ENCODE assay signal across 10 cellular contexts in genomic region chr7:112448891-112449290, GRCh38. TPM values are rescaled to one million over a fixed set of nuclear protein-coding genes. Genes with fewer than 3 reads are reported as not detected.
DNase-seq lines count a peak whose midpoint lies in the region; ATAC-seq and TF ChIP-seq lines count a peak whose summit lies in the region.
"Had no signal": no experiment of that assay in that cellular context is flagged by ENCODE, and none has a peak within 500 bp of the region (broad histone marks: within the 10 kb centered on the region; RNA-seq: fewer than 3 reads in every experiment).

No MANE protein-coding gene starts in this region.

- no peaks in the 10 kb centered on the region for H3K27me3 Mint-ChIP-seq in CD4-positive, CD25-positive, alpha-beta regulatory T cell
- no peaks in the 10 kb centered on the region for H3K27me3 Mint-ChIP-seq in chondrocyte (ENCODE audit: low read depth)

- H3K36me3 Mint-ChIP-seq in CD4-positive, CD25-positive, alpha-beta regulatory T cell, result no peaks in the 10 kb centered on the region
- peaks cover 1% of the 10 kb centered on the region for H3K36me3 Mint-ChIP-seq in chondrocyte (ENCODE audit: low read depth)

- H3K4me3 ChIP-seq in CD4-positive, CD25-positive, alpha-beta regulatory T cell (ENCODE audit: low read depth, low read length), result no peak overlapping the region
- H3K4me3 ChIP-seq in neutrophil (ENCODE audit: low read depth in 1 of 2, low read length in 1 of 2), result peak overlapping the region; percentile 94 to 96

- H3K27ac Mint-ChIP-seq in CD4-positive, CD25-positive, alpha-beta regulatory T cell, result peak overlapping the region; percentile 99 to 100 (median 100)
- H3K27ac Mint-ChIP-seq in chondrocyte (ENCODE audit: unreplicated experiment), result peak overlapping the region; percentile 100

- no peak for ATAC-seq in CD4-positive, CD25-positive, alpha-beta regulatory T cell (ENCODE audit: low read depth in 2 of 2)
- no peak for ATAC-seq in HG02678 (IDR thresholded peaks at IDR 0.05; ENCODE audit: unreplicated experiment)
- ATAC-seq: right cardiac atrium had no signal

- H3K4me3 Mint-ChIP-seq in CD4-positive, CD25-positive, alpha-beta regulatory T cell, result peak overlapping the region in 3 of 4 donors; percentile 7 to 96 (median 76)
- no peak overlapping the region for H3K4me3 Mint-ChIP-seq in chondrocyte (ENCODE audit: unreplicated experiment)

- DNase-seq in CD4-positive, CD25-positive, alpha-beta regulatory T cell, result no peak
- DNase-seq in LoVo (ENCODE audit: low spot score) (peak; percentile 50), chondrocyte (ENCODE audit: low spot score) (no peak), NCI-H2227 treated with DMSO at 0.1 percent for 48 hours (lab: John Stamatoyannopoulos, UW) (no peak), NCI-H2081 (lab: John Stamatoyannopoulos, UW) (no peak), NCI-H774 (lab: John Stamatoyannopoulos, UW) (no peak)
- DNase-seq: NCI-H446 treated with DMSO at 0.1 percent for 48 hours, right cardiac atrium had no signal

- H3K27me3 ChIP-seq in CD4-positive, CD25-positive, alpha-beta regulatory T cell (ENCODE audit: control insufficient read depth, insufficient read depth, low read length), result no peaks in the 10 kb centered on the region
- no peaks in the 10 kb centered on the region for H3K27me3 ChIP-seq in neutrophil

- H3K9me3 Mint-ChIP-seq in CD4-positive, CD25-positive, alpha-beta regulatory T cell, result no peaks in the 10 kb centered on the region
- H3K9me3 Mint-ChIP-seq in chondrocyte (ENCODE audit: low read depth), result no peaks in the 10 kb centered on the region

- no peaks in the 10 kb centered on the region for H3K36me3 ChIP-seq in CD4-positive, CD25-positive, alpha-beta regulatory T cell (ENCODE audit: control insufficient read depth, insufficient read depth, low read length)
- peaks cover under 1% of the 10 kb centered on the region for H3K36me3 ChIP-seq in neutrophil

- no peaks in the 10 kb centered on the region for H3K9me3 ChIP-seq in CD4-positive, CD25-positive, alpha-beta regulatory T cell (ENCODE audit: control insufficient read depth in 2 of 2, low read length in 2 of 2)
- no peaks in the 10 kb centered on the region for H3K9me3 ChIP-seq in neutrophil

- no peak for TF ChIP-seq CTCF in chondrocyte (IDR thresholded peaks at IDR 0.05)
- no peak for TF ChIP-seq CTCF in neutrophil (IDR thresholded peaks at IDR 0.05)

- peaks cover 30% of the 10 kb centered on the region for H3K4me1 ChIP-seq in CD4-positive, CD25-positive, alpha-beta regulatory T cell (ENCODE audit: control insufficient read depth, insufficient read depth, low read length, poor library complexity, severe bottlenecking)
- peaks cover 79 to 87% of the 10 kb centered on the region in 2 experiments for H3K4me1 ChIP-seq in neutrophil (ENCODE audit: control insufficient read depth in 1 of 2, insufficient read depth in 1 of 2, low read depth in 1 of 2, low read length in 1 of 2)

- peaks cover 10 to 47% (median 39%) of the 10 kb centered on the region in 4 donors for H3K4me1 Mint-ChIP-seq in CD4-positive, CD25-positive, alpha-beta regulatory T cell
- peaks cover 32% of the 10 kb centered on the region for H3K4me1 Mint-ChIP-seq in chondrocyte (ENCODE audit: low read depth)

- no peak overlapping the region for H3K27ac ChIP-seq in CD4-positive, CD25-positive, alpha-beta regulatory T cell (ENCODE audit: insufficient read depth, low read length, poor library complexity, severe bottlenecking)
- H3K27ac ChIP-seq in neutrophil, result peak overlapping the region; percentile 93

RNA-seq across cellular contexts. Expression of gene IFRD1, which starts 1.4 kb away (rescaled TPM):
- total RNA-seq in CD4-positive, CD25-positive, alpha-beta regulatory T cell, result 258 TPM
- 10 to 100 TPM; 28.1 to 37.4 (median 33.2) TPM for polyA plus RNA-seq in CD4-positive, CD25-positive, alpha-beta regulatory T cell
- total RNA-seq in chondrocyte, result 69.2 to 108 TPM (median 106 TPM) in 3 replicates

RNA-seq across cellular contexts. Expression of gene LSMEM1, which starts 31.9 kb away (rescaled TPM):
- total RNA-seq in CD4-positive, CD25-positive, alpha-beta regulatory T cell, result 3.6 TPM
- under 1 TPM in 2 of 4 donors, not detected in 2; 0.22 to 0.45 TPM for polyA plus RNA-seq in CD4-positive, CD25-positive, alpha-beta regulatory T cell
- 1.5 to 4.0 TPM (median 3.3 TPM) in 3 replicates for total RNA-seq in chondrocyte
